ENCODE assay signal across 8 cellular contexts in the genomic region with DNA sequence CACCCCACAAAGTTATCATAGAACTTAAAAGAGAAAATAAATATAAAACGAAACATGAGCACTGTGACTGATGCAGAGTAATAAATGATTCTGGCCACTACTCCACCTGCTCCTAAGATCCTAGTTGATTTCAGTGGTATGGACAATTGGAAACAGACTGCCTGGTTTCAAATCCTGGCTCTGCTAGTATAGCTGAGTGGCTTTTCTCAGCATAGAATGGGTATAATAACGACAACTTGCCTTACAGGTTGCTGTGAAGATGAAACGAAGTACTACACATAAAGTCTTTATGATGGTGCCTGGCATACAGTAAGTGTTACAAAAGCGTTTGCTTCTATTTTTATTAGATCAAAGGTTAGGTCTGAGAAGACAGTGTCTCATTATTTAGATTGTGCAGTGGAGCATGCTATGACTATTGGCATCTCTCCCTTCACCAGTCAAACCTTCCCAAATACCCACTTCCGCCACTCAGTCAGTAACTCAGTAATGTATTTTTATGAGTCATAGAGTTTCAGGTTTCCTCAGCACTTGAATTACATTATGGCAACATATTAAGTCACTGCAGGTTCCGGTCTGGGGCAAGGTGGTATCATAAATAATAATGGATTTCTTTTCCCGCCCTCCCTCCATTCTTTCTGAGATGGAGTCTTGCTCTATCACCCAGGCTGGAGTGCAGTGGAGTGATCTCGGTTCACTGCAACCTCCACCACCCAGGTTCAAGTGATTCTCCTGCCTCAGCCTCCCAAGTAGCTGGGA. TPM values are rescaled to one million over a fixed set of nuclear protein-coding genes. Genes with fewer than 3 reads are reported as not detected.
DNase-seq lines count a peak whose midpoint lies in the region; ATAC-seq and TF ChIP-seq lines count a peak whose summit lies in the region.

No MANE protein-coding gene starts in this region.

- no peak overlapping the region for H2BK120ac ChIP-seq in H9 (ENCODE audit: low read depth, low read length, poor library complexity, severe bottlenecking)

- no peaks in the 10 kb centered on the region for H3K23me2 ChIP-seq in H9 (ENCODE audit: insufficient read length, low read depth, low read length, poor library complexity, severe bottlenecking)

- no peaks in the 10 kb centered on the region for H3K9me3 Mint-ChIP-seq in activated CD4-positive, alpha-beta memory T cell treated with anti-CD3 and anti-CD28 coated beads for 36 hours
- H3K9me3 Mint-ChIP-seq in H9 = no peaks in the 10 kb centered on the region

- H3K4me3 ChIP-seq in ACC112 (ENCODE audit: low read depth, low read length) = peak overlapping the region; percentile 5; the same call in 1 of the 2 replicates
- no peak overlapping the region for H3K4me3 ChIP-seq in left lung

- H3K9me3 ChIP-seq in left lung (no peaks in the 10 kb centered on the region), H9 (ENCODE audit: control insufficient read depth, low read depth, low read length) (no peaks in the 10 kb centered on the region)

- H3K27ac ChIP-seq in ACC112 (ENCODE audit: low read depth, low read length) = 0 out of 2 replicates have a peak overlapping the region, but pooled peaks have one; percentile 9
- peak overlapping the region in 1 of 2 donors; percentile 10 for H3K27ac ChIP-seq in left lung
- H3K27ac ChIP-seq in H9 (ENCODE audit: insufficient read length, low read depth, low read length) = no peak overlapping the region

- no peak overlapping the region for H2BK5ac ChIP-seq in H9 (ENCODE audit: insufficient read length, low read length)

- H2AK5ac ChIP-seq in H9 (ENCODE audit: insufficient read length, low read length) = no peak overlapping the region

- no CpG with 5 or more reads among the region's 8 CpGs for WGBS in H9 (ENCODE audit: extremely low coverage, insufficient read length, low lambda C conversion rate)

- H3K36me3 Mint-ChIP-seq in activated CD4-positive, alpha-beta memory T cell treated with anti-CD3 and anti-CD28 coated beads for 36 hours = no peaks in the 10 kb centered on the region
- H3K36me3 Mint-ChIP-seq in H9 (ENCODE audit: insufficient read depth in 1 of 3, low read depth in 3 of 3) = peaks cover 24 to 73% (median 67%) of the 10 kb centered on the region in 3 experiments; a peak in 6 of 7 replicates

- no peaks in the 10 kb centered on the region for H3K79me1 ChIP-seq in H9 (ENCODE audit: insufficient read depth, low read depth, low read length, poor library complexity, severe bottlenecking)

- H3K79me2 ChIP-seq in ACC112 (ENCODE audit: control insufficient read depth, insufficient read depth, low read length, unreplicated experiment) (no peaks in the 10 kb centered on the region), H9 (ENCODE audit: insufficient read depth, low read length) (no peaks in the 10 kb centered on the region)

- H3K23ac ChIP-seq in H9 (ENCODE audit: insufficient read length, low read depth, low read length) = no peak overlapping the region

- H3K4ac ChIP-seq in H9 (ENCODE audit: low read depth, low read length) = no peak overlapping the region

- H3K4me1 ChIP-seq in ACC112 (ENCODE audit: control insufficient read depth, insufficient read depth, low read length, unreplicated experiment) (peaks cover 21% of the 10 kb centered on the region), left lung (peaks cover 0 to 6% of the 10 kb centered on the region in 2 donors), H9 (ENCODE audit: insufficient read depth, low read length) (no peaks in the 10 kb centered on the region)

- DNase-seq in NCI-H2029 treated with DMSO at 0.1 percent for 48 hours (lab: John Stamatoyannopoulos, UW) = peak; percentile 98
- peak; percentile 68 for DNase-seq in activated CD4-positive, alpha-beta memory T cell treated with anti-CD3 and anti-CD28 coated beads for 36 hours
- no peak for DNase-seq in left lung
- no peak for DNase-seq in H9
- no peak for DNase-seq in NCI-H524 treated with DMSO at 0.1 percent for 48 hours (lab: John Stamatoyannopoulos, UW)

- no peak overlapping the region for H2BK12ac ChIP-seq in H9 (ENCODE audit: insufficient read length, low read depth, low read length)

- H3T11ph ChIP-seq in H9 (ENCODE audit: low read length) = no peak overlapping the region

- no peaks in the 10 kb centered on the region for H3K27me3 ChIP-seq in ACC112 (ENCODE audit: insufficient read depth, low read length)
- H3K27me3 ChIP-seq in left lung = no peaks in the 10 kb centered on the region
- no peaks in the 10 kb centered on the region for H3K27me3 ChIP-seq in H9 (ENCODE audit: insufficient read depth, low read length)

- CTCF ChIA-PET in activated CD4-positive, alpha-beta memory T cell treated with anti-CD3 and anti-CD28 coated beads for 36 hours (lab: Charles Lee) = interaction anchor here (1.0 to 4.1 kb wide), 3 partner anchors 30 to 432 kb away, joined by 3 to 16 read pairs (median 3); partner anchors contain the start of gene NR2C1

- no peak overlapping the region for H3K14ac ChIP-seq in H9 (ENCODE audit: insufficient read depth, low read length)

- peak overlapping the region; percentile 63 for H3K27ac Mint-ChIP-seq in activated CD4-positive, alpha-beta memory T cell treated with anti-CD3 and anti-CD28 coated beads for 36 hours
- H3K27ac Mint-ChIP-seq in H9 = no peak overlapping the region; a peak in 1 of 7 replicates

- ATAC-seq in GM18517 (IDR thresholded peaks at IDR 0.05; ENCODE audit: unreplicated experiment) = peak; percentile 97
- ATAC-seq in HG02938 (IDR thresholded peaks at IDR 0.05; ENCODE audit: unreplicated experiment) = peak; percentile 97
- peak; percentile 70 for ATAC-seq in left lung

- no peak overlapping the region for H4K91ac ChIP-seq in H9 (ENCODE audit: insufficient read length, low read depth, low read length)

- H3K4me2 ChIP-seq in H9 (ENCODE audit: insufficient read depth, insufficient read length, low read length) = no peak overlapping the region

- H2BK15ac ChIP-seq in H9 (ENCODE audit: low read depth, low read length) = no peak overlapping the region

- TF ChIP-seq CTCF in left lung (IDR thresholded peaks at IDR 0.05) = no peak
- no peak for TF ChIP-seq CTCF in H9 (conservative IDR thresholded peaks at IDR 0.05)

- no peak overlapping the region for H3K18ac ChIP-seq in H9 (ENCODE audit: insufficient read length, low read depth, low read length)

- no peak overlapping the region for H2BK20ac ChIP-seq in H9 (ENCODE audit: low read depth, low read length, poor library complexity, severe bottlenecking)

- no peak overlapping the region for H3K4me3 Mint-ChIP-seq in activated CD4-positive, alpha-beta memory T cell treated with anti-CD3 and anti-CD28 coated beads for 36 hours
- no peak overlapping the region for H3K4me3 Mint-ChIP-seq in H9

- H3K4me1 Mint-ChIP-seq in activated CD4-positive, alpha-beta memory T cell treated with anti-CD3 and anti-CD28 coated beads for 36 hours (ENCODE audit: low read depth) = peaks cover 19% of the 10 kb centered on the region
- no peaks in the 10 kb centered on the region for H3K4me1 Mint-ChIP-seq in H9

- no peaks in the 10 kb centered on the region for H4K20me1 ChIP-seq in H9 (ENCODE audit: control insufficient read depth, insufficient read depth, insufficient read length)

- H4K5ac ChIP-seq in H9 (ENCODE audit: insufficient read length, low read depth, low read length) = no peak overlapping the region

- POLR2A ChIA-PET in activated CD4-positive, alpha-beta memory T cell treated with anti-CD3 and anti-CD28 coated beads for 36 hours (lab: Charles Lee) = interaction anchor here (0.9 to 1.3 kb wide), 2 partner anchors 30 to 115 kb away, joined by 3 to 4 read pairs; partner anchors contain the start of genes NR2C1 and VEZT

- no peak overlapping the region for H2AFZ ChIP-seq in ACC112 (ENCODE audit: low read length, unreplicated experiment)
- H2AFZ ChIP-seq in H9 (ENCODE audit: low read length) = no peak overlapping the region

- H3K36me3 ChIP-seq in ACC112 (ENCODE audit: insufficient read depth, low read length) (no peaks in the 10 kb centered on the region), left lung (peaks cover 0 to 6% of the 10 kb centered on the region in 2 donors)

- H3K27me3 Mint-ChIP-seq in activated CD4-positive, alpha-beta memory T cell treated with anti-CD3 and anti-CD28 coated beads for 36 hours = no peaks in the 10 kb centered on the region
- no peaks in the 10 kb centered on the region for H3K27me3 Mint-ChIP-seq in H9 (ENCODE audit: low read depth)

- no peak overlapping the region for H3K56ac ChIP-seq in H9 (ENCODE audit: insufficient read length, low read depth, low read length)

- no peak overlapping the region for H3K9ac ChIP-seq in H9 (ENCODE audit: extremely low read depth, insufficient read length, low read length)

- intact Hi-C loops in activated CD4-positive, alpha-beta memory T cell treated with anti-CD3 and anti-CD28 coated beads for 36 hours (cut with micrococcal nuclease) = loop anchor here (1.0 to 5.0 kb wide), 10 partner anchors 12 to 944 kb away; partner anchors contain the start of genes FGD6, NDUFA12, NR2C1 and VEZT
- intact Hi-C loops in left lung (cut with DNase I) = no loop called here

- H4K8ac ChIP-seq in H9 (replicated peaks; ENCODE audit: insufficient read length, low read depth, low read length) = no peak overlapping the region

RNA-seq across cellular contexts. Expression of gene NR2C1, which starts 29.7 kb away (rescaled TPM):
- 10 to 100 TPM; 25.5 to 27.1 TPM for total RNA-seq in activated CD4-positive, alpha-beta memory T cell treated with anti-CD3 and anti-CD28 coated beads for 36 hours
- total RNA-seq in left lung (10 to 100 TPM; 28.8 to 32.3 TPM), H9 (2021) (42.5 and 47.0 TPM in 2 replicates)

Comparison
In these comparisons a context has a peak if more than half of its experiments do, and no peak if none do; other contexts are left out.
1. DNase-seq: peak in NCI-H2029 treated with DMSO at 0.1 percent for 48 hours (single experiment) and activated CD4-positive, alpha-beta memory T cell treated with anti-CD3 and anti-CD28 coated beads for 36 hours (single experiment); none in left lung (0 of 2), H9 (single experiment) and NCI-H524 treated with DMSO at 0.1 percent for 48 hours (single experiment).
2. Peak in every context shown above with its lines, with median percentiles within 50 percentile points of each other: ATAC-seq.